Comparison of ENCODE assay signal across 1 cellular context in the genomic region with DNA sequence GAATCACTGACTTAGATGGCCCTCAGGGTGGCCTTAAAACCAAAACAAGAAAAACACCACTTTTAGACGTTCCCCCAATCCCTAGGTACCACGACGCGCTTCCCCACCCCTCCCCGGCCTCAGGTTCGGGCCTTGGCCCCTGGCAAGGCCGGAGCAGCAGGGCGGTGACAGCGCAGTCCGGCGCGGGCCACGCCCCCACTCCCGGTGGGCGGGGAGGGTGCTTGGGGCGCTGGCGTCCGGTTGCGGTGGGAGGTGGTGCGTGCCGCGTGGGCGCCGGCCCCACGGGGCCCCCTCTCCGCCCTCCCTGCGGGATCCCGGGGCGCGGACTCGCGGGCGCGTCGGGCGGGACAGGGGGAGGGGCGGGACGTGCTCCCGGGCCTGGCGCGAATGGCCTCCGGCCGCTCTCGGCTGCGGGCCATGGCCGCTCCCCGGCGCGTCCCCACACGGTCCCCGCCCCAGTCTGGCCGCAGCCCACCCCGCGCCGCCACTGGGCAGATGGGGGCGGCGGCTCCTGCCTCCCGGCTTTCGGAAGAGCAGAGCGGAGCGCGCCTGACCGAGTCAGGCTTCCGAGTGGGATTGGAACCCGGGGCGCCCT.
TF ChIP-seq lines count a peak whose summit lies in the region.

No MANE protein-coding gene starts in this region.

TF ChIP-seq in HepG2, 621 proteins besides CTCF, POLR2A, EP300 and RAD21 (continued from another document):
- TF ChIP-seq, protein P1, sequence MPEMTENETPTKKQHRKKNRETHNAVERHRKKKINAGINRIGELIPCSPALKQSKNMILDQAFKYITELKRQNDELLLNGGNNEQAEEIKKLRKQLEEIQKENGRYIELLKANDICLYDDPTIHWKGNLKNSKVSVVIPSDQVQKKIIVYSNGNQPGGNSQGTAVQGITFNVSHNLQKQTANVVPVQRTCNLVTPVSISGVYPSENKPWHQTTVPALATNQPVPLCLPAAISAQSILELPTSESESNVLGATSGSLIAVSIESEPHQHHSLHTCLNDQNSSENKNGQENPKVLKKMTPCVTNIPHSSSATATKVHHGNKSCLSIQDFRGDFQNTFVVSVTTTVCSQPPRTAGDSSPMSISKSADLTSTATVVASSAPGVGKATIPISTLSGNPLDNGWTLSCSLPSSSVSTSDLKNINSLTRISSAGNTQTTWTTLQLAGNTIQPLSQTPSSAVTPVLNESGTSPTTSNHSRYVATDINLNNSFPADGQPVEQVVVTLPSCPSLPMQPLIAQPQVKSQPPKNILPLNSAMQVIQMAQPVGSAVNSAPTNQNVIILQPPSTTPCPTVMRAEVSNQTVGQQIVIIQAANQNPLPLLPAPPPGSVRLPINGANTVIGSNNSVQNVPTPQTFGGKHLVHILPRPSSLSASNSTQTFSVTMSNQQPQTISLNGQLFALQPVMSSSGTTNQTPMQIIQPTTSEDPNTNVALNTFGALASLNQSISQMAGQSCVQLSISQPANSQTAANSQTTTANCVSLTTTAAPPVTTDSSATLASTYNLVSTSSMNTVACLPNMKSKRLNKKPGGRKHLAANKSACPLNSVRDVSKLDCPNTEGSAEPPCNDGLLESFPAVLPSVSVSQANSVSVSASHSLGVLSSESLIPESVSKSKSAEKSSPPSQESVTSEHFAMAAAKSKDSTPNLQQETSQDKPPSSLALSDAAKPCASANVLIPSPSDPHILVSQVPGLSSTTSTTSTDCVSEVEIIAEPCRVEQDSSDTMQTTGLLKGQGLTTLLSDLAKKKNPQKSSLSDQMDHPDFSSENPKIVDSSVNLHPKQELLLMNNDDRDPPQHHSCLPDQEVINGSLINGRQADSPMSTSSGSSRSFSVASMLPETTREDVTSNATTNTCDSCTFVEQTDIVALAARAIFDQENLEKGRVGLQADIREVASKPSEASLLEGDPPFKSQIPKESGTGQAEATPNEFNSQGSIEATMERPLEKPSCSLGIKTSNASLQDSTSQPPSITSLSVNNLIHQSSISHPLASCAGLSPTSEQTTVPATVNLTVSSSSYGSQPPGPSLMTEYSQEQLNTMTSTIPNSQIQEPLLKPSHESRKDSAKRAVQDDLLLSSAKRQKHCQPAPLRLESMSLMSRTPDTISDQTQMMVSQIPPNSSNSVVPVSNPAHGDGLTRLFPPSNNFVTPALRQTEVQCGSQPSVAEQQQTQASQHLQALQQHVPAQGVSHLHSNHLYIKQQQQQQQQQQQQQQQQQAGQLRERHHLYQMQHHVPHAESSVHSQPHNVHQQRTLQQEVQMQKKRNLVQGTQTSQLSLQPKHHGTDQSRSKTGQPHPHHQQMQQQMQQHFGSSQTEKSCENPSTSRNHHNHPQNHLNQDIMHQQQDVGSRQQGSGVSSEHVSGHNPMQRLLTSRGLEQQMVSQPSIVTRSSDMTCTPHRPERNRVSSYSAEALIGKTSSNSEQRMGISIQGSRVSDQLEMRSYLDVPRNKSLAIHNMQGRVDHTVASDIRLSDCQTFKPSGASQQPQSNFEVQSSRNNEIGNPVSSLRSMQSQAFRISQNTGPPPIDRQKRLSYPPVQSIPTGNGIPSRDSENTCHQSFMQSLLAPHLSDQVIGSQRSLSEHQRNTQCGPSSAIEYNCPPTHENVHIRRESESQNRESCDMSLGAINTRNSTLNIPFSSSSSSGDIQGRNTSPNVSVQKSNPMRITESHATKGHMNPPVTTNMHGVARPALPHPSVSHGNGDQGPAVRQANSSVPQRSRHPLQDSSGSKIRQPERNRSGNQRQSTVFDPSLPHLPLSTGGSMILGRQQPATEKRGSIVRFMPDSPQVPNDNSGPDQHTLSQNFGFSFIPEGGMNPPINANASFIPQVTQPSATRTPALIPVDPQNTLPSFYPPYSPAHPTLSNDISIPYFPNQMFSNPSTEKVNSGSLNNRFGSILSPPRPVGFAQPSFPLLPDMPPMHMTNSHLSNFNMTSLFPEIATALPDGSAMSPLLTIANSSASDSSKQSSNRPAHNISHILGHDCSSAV (CRISPR knock-in tag; IDR thresholded peaks at IDR 0.05; ENCODE audit: borderline replicate concordance): no peak
- no peak for TF ChIP-seq ZNF12 (CRISPR knock-in tag; IDR thresholded peaks at IDR 0.05)
- no peak; the same call in 1 of the 2 replicates for TF ChIP-seq AKAP8 (CRISPR knock-in tag; IDR thresholded peaks at IDR 0.05)
- peak; percentile 76 for TF ChIP-seq SRY (CRISPR knock-in tag; IDR thresholded peaks at IDR 0.05)
- TF ChIP-seq ZNF335 (CRISPR knock-in tag; IDR thresholded peaks at IDR 0.05): no peak
- TF ChIP-seq PAWR (CRISPR knock-in tag; IDR thresholded peaks at IDR 0.05; ENCODE audit: borderline replicate concordance): no peak
- TF ChIP-seq, protein P2, sequence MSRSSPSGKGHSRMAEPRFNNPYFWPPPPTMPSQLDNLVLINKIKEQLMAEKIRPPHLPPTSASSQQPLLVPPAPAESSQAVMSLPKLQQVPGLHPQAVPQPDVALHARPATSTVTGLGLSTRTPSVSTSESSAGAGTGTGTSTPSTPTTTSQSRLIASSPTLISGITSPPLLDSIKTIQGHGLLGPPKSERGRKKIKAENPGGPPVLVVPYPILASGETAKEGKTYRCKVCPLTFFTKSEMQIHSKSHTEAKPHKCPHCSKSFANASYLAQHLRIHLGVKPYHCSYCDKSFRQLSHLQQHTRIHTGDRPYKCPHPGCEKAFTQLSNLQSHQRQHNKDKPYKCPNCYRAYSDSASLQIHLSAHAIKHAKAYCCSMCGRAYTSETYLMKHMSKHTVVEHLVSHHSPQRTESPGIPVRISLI (CRISPR knock-in tag; IDR thresholded peaks at IDR 0.05; ENCODE audit: borderline replicate concordance): no peak
- TF ChIP-seq, protein P3, sequence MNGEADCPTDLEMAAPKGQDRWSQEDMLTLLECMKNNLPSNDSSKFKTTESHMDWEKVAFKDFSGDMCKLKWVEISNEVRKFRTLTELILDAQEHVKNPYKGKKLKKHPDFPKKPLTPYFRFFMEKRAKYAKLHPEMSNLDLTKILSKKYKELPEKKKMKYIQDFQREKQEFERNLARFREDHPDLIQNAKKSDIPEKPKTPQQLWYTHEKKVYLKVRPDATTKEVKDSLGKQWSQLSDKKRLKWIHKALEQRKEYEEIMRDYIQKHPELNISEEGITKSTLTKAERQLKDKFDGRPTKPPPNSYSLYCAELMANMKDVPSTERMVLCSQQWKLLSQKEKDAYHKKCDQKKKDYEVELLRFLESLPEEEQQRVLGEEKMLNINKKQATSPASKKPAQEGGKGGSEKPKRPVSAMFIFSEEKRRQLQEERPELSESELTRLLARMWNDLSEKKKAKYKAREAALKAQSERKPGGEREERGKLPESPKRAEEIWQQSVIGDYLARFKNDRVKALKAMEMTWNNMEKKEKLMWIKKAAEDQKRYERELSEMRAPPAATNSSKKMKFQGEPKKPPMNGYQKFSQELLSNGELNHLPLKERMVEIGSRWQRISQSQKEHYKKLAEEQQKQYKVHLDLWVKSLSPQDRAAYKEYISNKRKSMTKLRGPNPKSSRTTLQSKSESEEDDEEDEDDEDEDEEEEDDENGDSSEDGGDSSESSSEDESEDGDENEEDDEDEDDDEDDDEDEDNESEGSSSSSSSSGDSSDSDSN (CRISPR knock-in tag; IDR thresholded peaks at IDR 0.05): peak; percentile 69; the same call in 1 of the 2 replicates
- no peak for TF ChIP-seq PHB2 (IDR thresholded peaks at IDR 0.05; ENCODE audit: partially characterized antibody)
- TF ChIP-seq GTF3A (CRISPR knock-in tag; conservative IDR thresholded peaks at IDR 0.05): no peak
- TF ChIP-seq ZNF34 (CRISPR knock-in tag; IDR thresholded peaks at IDR 0.05; ENCODE audit: borderline replicate concordance): no peak
- TF ChIP-seq TMF1 (CRISPR knock-in tag; IDR thresholded peaks at IDR 0.05; ENCODE audit: low read depth): peak; percentile 71; the same call in 1 of the 2 replicates
- TF ChIP-seq, protein P4, sequence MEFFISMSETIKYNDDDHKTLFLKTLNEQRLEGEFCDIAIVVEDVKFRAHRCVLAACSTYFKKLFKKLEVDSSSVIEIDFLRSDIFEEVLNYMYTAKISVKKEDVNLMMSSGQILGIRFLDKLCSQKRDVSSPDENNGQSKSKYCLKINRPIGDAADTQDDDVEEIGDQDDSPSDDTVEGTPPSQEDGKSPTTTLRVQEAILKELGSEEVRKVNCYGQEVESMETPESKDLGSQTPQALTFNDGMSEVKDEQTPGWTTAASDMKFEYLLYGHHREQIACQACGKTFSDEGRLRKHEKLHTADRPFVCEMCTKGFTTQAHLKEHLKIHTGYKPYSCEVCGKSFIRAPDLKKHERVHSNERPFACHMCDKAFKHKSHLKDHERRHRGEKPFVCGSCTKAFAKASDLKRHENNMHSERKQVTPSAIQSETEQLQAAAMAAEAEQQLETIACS (CRISPR knock-in tag; IDR thresholded peaks at IDR 0.05): peak; percentile 60; the same call in 1 of the 2 replicates
- TF ChIP-seq FOXJ3 (CRISPR knock-in tag; IDR thresholded peaks at IDR 0.05; ENCODE audit: borderline replicate concordance): no peak
- no peak for TF ChIP-seq ZNF432 (CRISPR knock-in tag; IDR thresholded peaks at IDR 0.05; ENCODE audit: borderline replicate concordance)
- TF ChIP-seq SNAI1 (CRISPR knock-in tag; IDR thresholded peaks at IDR 0.05; ENCODE audit: borderline replicate concordance): no peak
- TF ChIP-seq PHF5A (CRISPR knock-in tag; IDR thresholded peaks at IDR 0.05; ENCODE audit: low read depth, unreplicated experiment): no peak
- TF ChIP-seq NPAS2 (CRISPR knock-in tag; IDR thresholded peaks at IDR 0.05; ENCODE audit: borderline replicate concordance): no peak
- TF ChIP-seq ZFX (CRISPR knock-in tag; IDR thresholded peaks at IDR 0.05; ENCODE audit: low read depth): peak; percentile 94
- no peak for TF ChIP-seq MTA3 (CRISPR knock-in tag; IDR thresholded peaks at IDR 0.05)
- 0 out of 2 replicates have a peak, but pooled peaks have one; percentile 3 for TF ChIP-seq HNF4G (IDR thresholded peaks at IDR 0.05; ENCODE audit: borderline replicate concordance, low read depth, low read length)
- peak; percentile 32; the same call in 1 of the 2 replicates for TF ChIP-seq HNF4G (CRISPR knock-in tag; IDR thresholded peaks at IDR 0.05; ENCODE audit: borderline replicate concordance, low read depth)
- no peak for TF ChIP-seq MAZ (IDR thresholded peaks at IDR 0.05; ENCODE audit: borderline replicate concordance, low read depth, low read length)
- TF ChIP-seq MAZ (CRISPR knock-in tag; IDR thresholded peaks at IDR 0.05; ENCODE audit: low read depth): peak; percentile 84
- no peak; the same call in 1 of the 2 replicates for TF ChIP-seq ZBTB7B (CRISPR knock-in tag; IDR thresholded peaks at IDR 0.05)
- TF ChIP-seq NBN (conservative IDR thresholded peaks at IDR 0.05): no peak
- TF ChIP-seq CENPT (CRISPR knock-in tag; IDR thresholded peaks at IDR 0.05; ENCODE audit: low read depth): no peak
